In the genomic region with DNA sequence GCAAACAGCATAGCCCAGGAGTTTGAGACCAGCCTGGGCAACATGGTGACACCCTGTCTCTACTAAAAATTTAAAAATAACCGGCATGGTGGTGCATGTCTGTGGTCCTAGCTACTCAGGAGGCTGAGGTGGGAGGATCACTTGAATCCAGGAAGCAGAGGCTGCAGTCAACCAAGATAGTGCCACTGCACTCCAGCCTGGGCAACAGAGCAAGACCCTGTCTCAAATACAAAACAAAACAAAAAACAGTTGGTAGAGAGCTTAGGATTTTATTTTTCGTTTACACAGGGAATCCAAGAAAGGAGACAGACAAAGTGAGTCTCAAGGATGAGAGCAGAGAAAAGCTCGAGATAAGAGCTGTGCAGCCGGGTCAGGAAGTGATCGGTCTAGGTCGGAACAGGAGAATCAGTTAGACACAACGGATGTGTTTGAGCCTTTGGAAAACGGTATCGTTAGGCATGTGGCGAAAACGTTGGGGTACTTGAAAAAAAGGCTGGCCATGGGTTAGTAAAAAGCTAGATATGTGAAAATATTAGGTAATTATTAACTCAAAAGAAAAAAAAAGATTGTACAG, we compare ENCODE assay signal across 1 cellular context.
A peak's percentile ranks its signal among the peaks of the same experiment; 100 is the strongest.
TF ChIP-seq lines count a peak whose summit lies in the region.

No MANE protein-coding gene starts in this region.

TF ChIP-seq in HepG2, 621 proteins besides CTCF, POLR2A, EP300 and RAD21:
- no peak for TF ChIP-seq SALL1 (CRISPR knock-in tag; IDR thresholded peaks at IDR 0.05)
- peak; percentile 88 for TF ChIP-seq ZBTB38 (CRISPR knock-in tag; IDR thresholded peaks at IDR 0.05)
- peak; percentile 70; the same call in 1 of the 2 replicates for TF ChIP-seq ZNF121 (CRISPR knock-in tag; IDR thresholded peaks at IDR 0.05)
- TF ChIP-seq ZNF556 (CRISPR knock-in tag; IDR thresholded peaks at IDR 0.05; ENCODE audit: borderline replicate concordance) = no peak
- TF ChIP-seq PRPF4 (IDR thresholded peaks at IDR 0.05; ENCODE audit: low read depth, low read length, poor library complexity, severe bottlenecking) = peak; percentile 21
- TF ChIP-seq ZBTB42 (CRISPR knock-in tag; IDR thresholded peaks at IDR 0.05) = no peak
